In the genomic region with DNA sequence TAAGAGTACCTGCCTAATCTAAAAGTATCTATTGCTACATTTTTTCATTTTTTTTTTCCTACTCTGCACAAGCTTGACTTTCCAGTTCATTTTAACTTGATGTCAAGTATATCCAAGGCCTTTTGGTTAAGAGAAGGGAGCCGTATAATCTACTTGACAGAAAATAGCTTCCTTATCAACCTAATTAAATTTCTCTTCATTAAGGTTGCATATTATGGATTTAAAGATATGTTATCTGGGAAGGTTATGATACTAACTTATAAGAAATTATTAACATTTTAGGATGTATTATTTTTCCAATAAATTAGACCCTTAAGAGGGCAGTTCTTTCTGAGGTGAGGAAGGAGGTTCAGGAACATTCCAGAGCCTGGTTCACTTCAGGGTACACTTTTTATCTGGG, we compare ENCODE assay signal across 17 cellular contexts.
DNase-seq lines count a peak whose midpoint lies in the region; ATAC-seq and TF ChIP-seq lines count a peak whose summit lies in the region.
"Had no signal": no experiment of that assay in that cellular context is flagged by ENCODE, and none has a peak within 500 bp of the region (broad histone marks: within the 10 kb centered on the region; RNA-seq: fewer than 3 reads in every experiment).

No MANE protein-coding gene starts in this region.

- H3K27ac ChIP-seq in heart left ventricle (peak overlapping the region in 11 of 12 donors; percentile 36 to 82 (median 74)), right cardiac atrium (ENCODE audit: low read length) (no peak overlapping the region), VCaP (peak overlapping the region; percentile 31; the same call in 1 of the 2 replicates), rectal smooth muscle tissue (ENCODE audit: low read depth, low read length) (peak overlapping the region; percentile 77), uterus (peak overlapping the region; percentile 49 to 63)

- H3K36me3 ChIP-seq in heart left ventricle (no peaks in the 10 kb centered on the region), rectal smooth muscle tissue (ENCODE audit: control insufficient read depth, insufficient read depth, low read length) (no peaks in the 10 kb centered on the region), uterus (no peaks in the 10 kb centered on the region)

- WGBS in heart left ventricle, 4 donors: 47 to 73% (median 59%) methylated on average over 1 of the region's 1 CpG
- whole genome bisulfite sequencing in right cardiac atrium: 58% methylated on average over 1 of the region's 1 CpG

- peaks cover 0 to 28% (median 13%) of the 10 kb centered on the region in 12 donors for H3K4me1 ChIP-seq in heart left ventricle
- peaks cover 1% of the 10 kb centered on the region for H3K4me1 ChIP-seq in right cardiac atrium (ENCODE audit: control insufficient read depth, insufficient read depth, low read length)
- H3K4me1 ChIP-seq in rectal smooth muscle tissue (ENCODE audit: control insufficient read depth, insufficient read depth, low read length): peaks cover 14% of the 10 kb centered on the region
- H3K4me1 ChIP-seq in uterus: no peaks in the 10 kb centered on the region

- TF ChIP-seq POLR2A in heart left ventricle (IDR thresholded peaks at IDR 0.05): no peak
- TF ChIP-seq POLR2A in uterus (IDR thresholded peaks at IDR 0.05): no peak

- H3K4me3 ChIP-seq in heart left ventricle (no peak overlapping the region), right cardiac atrium (ENCODE audit: low read length) (no peak overlapping the region), rectal smooth muscle tissue (ENCODE audit: low read length) (no peak overlapping the region), uterus (no peak overlapping the region)

- TF ChIP-seq CTCF in heart left ventricle (IDR thresholded peaks at IDR 0.05) (no peak), VCaP (conservative IDR thresholded peaks at IDR 0.05) (no peak), uterus (IDR thresholded peaks at IDR 0.05) (no peak)

- no peaks in the 10 kb centered on the region for H3K9me3 ChIP-seq in heart left ventricle
- H3K9me3 ChIP-seq in right cardiac atrium (ENCODE audit: control insufficient read depth, low read length): no peaks in the 10 kb centered on the region
- no peaks in the 10 kb centered on the region for H3K9me3 ChIP-seq in uterus

- ATAC-seq in heart left ventricle (no peak), right cardiac atrium (no peak)

- no peaks in the 10 kb centered on the region for H3K27me3 ChIP-seq in heart left ventricle
- H3K27me3 ChIP-seq in right cardiac atrium (ENCODE audit: control insufficient read depth, insufficient read depth): no peaks in the 10 kb centered on the region
- no peaks in the 10 kb centered on the region for H3K27me3 ChIP-seq in rectal smooth muscle tissue (ENCODE audit: control insufficient read depth, insufficient read depth, low read length)
- H3K27me3 ChIP-seq in uterus: no peaks in the 10 kb centered on the region

- H3K9ac ChIP-seq in rectal smooth muscle tissue (ENCODE audit: low read length): no peak overlapping the region

- DNase-seq in heart left ventricle (no peak), right cardiac atrium (no peak), uterus (no peak), GF-D8 (lab: John Stamatoyannopoulos, UW) (no peak), iPS-NIHi7 (ENCODE audit: extremely low spot score) (no peak), medulla oblongata (ENCODE audit: extremely low spot score) (no peak)
- DNase-seq: 8988T; Calu3; CD4-positive, alpha-beta memory T cell; Karpas-422; MM.1S; NCI-H1092 treated with DMSO at 0.1 percent for 48 hours; NCI-H1694; NCI-H226; NCI-H524 treated with DMSO at 0.1 percent for 48 hours had no signal

- intact Hi-C loops in heart left ventricle (cut with DNase I): loop anchor here in 4 of 10 donors (2.0 to 10.0 kb wide), 5 partner anchors 51 to 276 kb away; no protein-coding TSS in a partner anchor
- intact Hi-C loops in right cardiac atrium (cut with DNase I): loop anchor here in 1 of 4 donors (10.0 kb wide), 1 partner anchor 54 kb away; no protein-coding TSS in a partner anchor
- intact Hi-C loops in uterus (cut with DNase I; ENCODE audit: low total_unique reads): loop anchor here (5.0 kb wide), 1 partner anchor 489 kb away; no protein-coding TSS in a partner anchor
